ENCODE assay signal across 9 cellular contexts in genomic region chr6:139881728-139882211, GRCh38.
DNase-seq lines count a peak whose midpoint lies in the region; ATAC-seq and TF ChIP-seq lines count a peak whose summit lies in the region.
"Had no signal": no experiment of that assay in that cellular context is flagged by ENCODE, and none has a peak within 500 bp of the region (broad histone marks: within the 10 kb centered on the region; RNA-seq: fewer than 3 reads in every experiment).

No MANE protein-coding gene starts in this region.

- no peak overlapping the region for H4K91ac ChIP-seq in H9 (ENCODE audit: insufficient read length, low read depth, low read length)
- no peak overlapping the region for H4K91ac ChIP-seq in neuronal stem cell (ENCODE audit: low read depth, low read length, poor library complexity)

- peak overlapping the region; percentile 3 to 81 (median 32); a peak in 4 of 7 replicates for H3K27ac Mint-ChIP-seq in H9
- H3K27ac Mint-ChIP-seq: T-cell had no signal

- peaks cover 0 to 8% (median 0%) of the 10 kb centered on the region in 3 experiments; a peak in 2 of 7 replicates for H3K36me3 Mint-ChIP-seq in H9 (ENCODE audit: insufficient read depth in 1 of 3, low read depth in 3 of 3)
- H3K36me3 Mint-ChIP-seq: T-cell had no signal

- H3K36me3 ChIP-seq in Karpas-422 (ENCODE audit: insufficient read depth, low read length) (no peaks in the 10 kb centered on the region), neuronal stem cell (replicated peaks in 1 of 2; ENCODE audit: control insufficient read depth in 2 of 2, insufficient read depth in 2 of 2, low read length in 2 of 2) (no peaks in the 10 kb centered on the region)

- H3K9me3 ChIP-seq in H9 (ENCODE audit: control insufficient read depth, low read depth, low read length) (no peaks in the 10 kb centered on the region), Karpas-422 (ENCODE audit: low read length) (no peaks in the 10 kb centered on the region), neuronal stem cell (replicated peaks in 1 of 2; ENCODE audit: control insufficient read depth in 2 of 2, insufficient read depth in 1 of 2, low read depth in 1 of 2, low read length in 2 of 2) (no peaks in the 10 kb centered on the region)

- H3K4me3 ChIP-seq in Karpas-422 (ENCODE audit: low read length): no peak overlapping the region
- no peak overlapping the region for H3K4me3 ChIP-seq in fibroblast of pulmonary artery (replicated peaks; ENCODE audit: low read depth, low read length)
- peak overlapping the region in 1 of 2 donors; percentile 30 for H3K4me3 ChIP-seq in neuronal stem cell (ENCODE audit: low read length in 2 of 2)

- H3K9ac ChIP-seq in H9 (ENCODE audit: extremely low read depth, insufficient read length, low read length) (no peak overlapping the region), Karpas-422 (ENCODE audit: low read length) (no peak overlapping the region), neuronal stem cell (ENCODE audit: low read depth, low read length, poor library complexity) (no peak overlapping the region)

- H2BK5ac ChIP-seq in H9 (ENCODE audit: insufficient read length, low read length) (no peak overlapping the region), neuronal stem cell (ENCODE audit: low read length) (no peak overlapping the region)

- no peak overlapping the region for H2BK20ac ChIP-seq in H9 (ENCODE audit: low read depth, low read length, poor library complexity, severe bottlenecking)

- TF ChIP-seq CTCF in H9 (conservative IDR thresholded peaks at IDR 0.05): peak; percentile 79
- TF ChIP-seq CTCF in fibroblast of pulmonary artery (IDR thresholded peaks at IDR 0.05; ENCODE audit: low read length, missing control alignments): peak; percentile 54

- H3K27ac ChIP-seq in H9 (ENCODE audit: insufficient read length, low read depth, low read length): no peak overlapping the region
- no peak overlapping the region for H3K27ac ChIP-seq in Karpas-422 (ENCODE audit: low read length)
- H3K27ac ChIP-seq in neuronal stem cell (replicated peaks; ENCODE audit: low read length): no peak overlapping the region

- no peaks in the 10 kb centered on the region for H3K27me3 ChIP-seq in H9 (ENCODE audit: insufficient read depth, low read length)
- H3K27me3 ChIP-seq in Karpas-422 (ENCODE audit: low read length): no peaks in the 10 kb centered on the region
- H3K27me3 ChIP-seq in neuronal stem cell (ENCODE audit: control insufficient read depth in 3 of 3, insufficient read depth in 3 of 3, low read depth in 1 of 3, low read length in 3 of 3): no peaks in the 10 kb centered on the region

- no peak overlapping the region for H3K14ac ChIP-seq in H9 (ENCODE audit: insufficient read depth, low read length)
- H3K14ac ChIP-seq in neuronal stem cell (ENCODE audit: low read length): no peak overlapping the region

- no CpG with 5 or more reads among the region's 2 CpGs for WGBS in H9 (ENCODE audit: extremely low coverage, insufficient read length, low lambda C conversion rate)
- WGBS in neuronal stem cell (ENCODE audit: extremely low coverage in 2 of 2, insufficient read length in 2 of 2, insufficient replicate concordance in 1 of 2), 2 donors: no CpG with 5 or more reads among the region's 2 CpGs

- H3K4me1 Mint-ChIP-seq in H9: peaks cover 54 to 55% of the 10 kb centered on the region in 2 experiments

- no peak overlapping the region for H2AK5ac ChIP-seq in H9 (ENCODE audit: insufficient read length, low read length)
- no peak overlapping the region for H2AK5ac ChIP-seq in neuronal stem cell (ENCODE audit: low read depth, low read length)

- peak; percentile 82 for ATAC-seq in SK-N-SH treated with all-trans-retinoic acid at 6 μM for 48 hours

- H3K4me3 Mint-ChIP-seq in H9: no peak overlapping the region

- H3K79me2 ChIP-seq in H9 (ENCODE audit: insufficient read depth, low read length) (no peaks in the 10 kb centered on the region), Karpas-422 (ENCODE audit: low read length) (no peaks in the 10 kb centered on the region)

- H3K18ac ChIP-seq in H9 (ENCODE audit: insufficient read length, low read depth, low read length) (no peak overlapping the region), neuronal stem cell (ENCODE audit: low read length) (no peak overlapping the region)

- H3T11ph ChIP-seq in H9 (ENCODE audit: low read length): no peak overlapping the region

- H4K8ac ChIP-seq in H9 (replicated peaks; ENCODE audit: insufficient read length, low read depth, low read length): no peak overlapping the region
- H4K8ac ChIP-seq in neuronal stem cell (ENCODE audit: low read depth, low read length): no peak overlapping the region

- H3K27me3 Mint-ChIP-seq in H9 (ENCODE audit: low read depth): no peaks in the 10 kb centered on the region

- H2BK15ac ChIP-seq in H9 (ENCODE audit: low read depth, low read length) (no peak overlapping the region), neuronal stem cell (ENCODE audit: low read length) (no peak overlapping the region)

- H3K4ac ChIP-seq in H9 (ENCODE audit: low read depth, low read length) (no peak overlapping the region), neuronal stem cell (ENCODE audit: low read length) (no peak overlapping the region)

- no peak overlapping the region for H2BK120ac ChIP-seq in H9 (ENCODE audit: low read depth, low read length, poor library complexity, severe bottlenecking)
- no peak overlapping the region for H2BK120ac ChIP-seq in neuronal stem cell (ENCODE audit: low read depth, low read length)

- H3K79me1 ChIP-seq in H9 (ENCODE audit: insufficient read depth, low read depth, low read length, poor library complexity, severe bottlenecking) (no peaks in the 10 kb centered on the region), neuronal stem cell (ENCODE audit: low read depth, low read length) (no peaks in the 10 kb centered on the region)

- H3K23ac ChIP-seq in H9 (ENCODE audit: insufficient read length, low read depth, low read length) (no peak overlapping the region), neuronal stem cell (ENCODE audit: low read depth, low read length, poor library complexity) (no peak overlapping the region)

- H3K4me2 ChIP-seq in H9 (ENCODE audit: insufficient read depth, insufficient read length, low read length) (no peak overlapping the region), Karpas-422 (ENCODE audit: low read depth, low read length, poor library complexity, severe bottlenecking) (no peak overlapping the region), neuronal stem cell (ENCODE audit: insufficient read depth, low read length, poor library complexity, severe bottlenecking) (no peak overlapping the region)

- no peaks in the 10 kb centered on the region for H3K23me2 ChIP-seq in H9 (ENCODE audit: insufficient read length, low read depth, low read length, poor library complexity, severe bottlenecking)

- DNase-seq in ACHN (peak; percentile 67), GDM1 (lab: John Stamatoyannopoulos, UW) (peak; percentile 22), H9 (peak; percentile 53), Karpas-422 (peak; percentile 78), fibroblast of pulmonary artery (ENCODE audit: low read depth) (peak; percentile 61), neuronal stem cell (ENCODE audit: low spot score) (no peak)
- no peak for DNase-seq in activated CD4-positive, CD25-positive, alpha-beta regulatory T cell (lab: John Stamatoyannopoulos, UW)

- H3K9me3 Mint-ChIP-seq in H9: peaks cover 2 to 5% of the 10 kb centered on the region in 2 experiments; a peak in 2 of 5 replicates
- H3K9me3 Mint-ChIP-seq: T-cell had no signal

- in situ Hi-C loops in ACHN (cut with HindIII; ENCODE audit: low pct_ligation_motif_present, low pct_unique_long_range_greater_than_20kb, low sequenced_read_pairs): no loop called here

- H2AFZ ChIP-seq in H9 (ENCODE audit: low read length) (no peak overlapping the region), Karpas-422 (ENCODE audit: low read length) (no peak overlapping the region), neuronal stem cell (ENCODE audit: low read length) (peak overlapping the region; percentile 74)

- H2BK12ac ChIP-seq in H9 (ENCODE audit: insufficient read length, low read depth, low read length) (no peak overlapping the region), neuronal stem cell (ENCODE audit: low read length) (no peak overlapping the region)

- H4K5ac ChIP-seq in H9 (ENCODE audit: insufficient read length, low read depth, low read length): no peak overlapping the region

- no peaks in the 10 kb centered on the region for H3K9me2 ChIP-seq in Karpas-422 (replicated peaks; ENCODE audit: insufficient read depth, low read length)

- no peak overlapping the region for H3K56ac ChIP-seq in H9 (ENCODE audit: insufficient read length, low read depth, low read length)

- peaks cover 6% of the 10 kb centered on the region; the same call in 1 of the 2 replicates for H3K4me1 ChIP-seq in H9 (ENCODE audit: insufficient read depth, low read length)
- peaks cover 9% of the 10 kb centered on the region for H3K4me1 ChIP-seq in Karpas-422 (ENCODE audit: low read length)
- H3K4me1 ChIP-seq in neuronal stem cell (ENCODE audit: control insufficient read depth in 2 of 2, insufficient read depth in 1 of 2, low read depth in 1 of 2, low read length in 2 of 2): peaks cover 16 to 37% of the 10 kb centered on the region in 2 donors

- H4K20me1 ChIP-seq in H9 (ENCODE audit: control insufficient read depth, insufficient read depth, insufficient read length): no peaks in the 10 kb centered on the region
- no peaks in the 10 kb centered on the region for H4K20me1 ChIP-seq in Karpas-422 (ENCODE audit: insufficient read depth, low read depth, low read length)

TF ChIP-seq in SK-N-SH treated with all-trans-retinoic acid at 6 μM for 48 hours, 23 proteins besides CTCF, POLR2A, EP300 and RAD21:
- no peak for TF ChIP-seq ISL1 (CRISPR knock-in tag; IDR thresholded peaks at IDR 0.05)
- no peak for TF ChIP-seq RARB (CRISPR knock-in tag; IDR thresholded peaks at IDR 0.05)
- TF ChIP-seq CREB5 (CRISPR knock-in tag; IDR thresholded peaks at IDR 0.05; ENCODE audit: low read depth): no peak
- no peak for TF ChIP-seq CSDC2 (CRISPR knock-in tag; IDR thresholded peaks at IDR 0.05)
- TF ChIP-seq OSR1 (CRISPR knock-in tag; IDR thresholded peaks at IDR 0.05): no peak

Comparison
In these comparisons a context has a peak if more than half of its experiments do, and no peak if none do; other contexts are left out.
1. DNase-seq: peak in ACHN (single experiment), GDM1 (single experiment), H9 (single experiment), Karpas-422 (single experiment) and fibroblast of pulmonary artery (single experiment); none in neuronal stem cell (single experiment) and activated CD4-positive, CD25-positive, alpha-beta regulatory T cell (0 of 4).